8 cellular contexts compared by ENCODE assay signal in genomic region chr11:68840661-68841653, GRCh38. TPM values are rescaled to one million over a fixed set of nuclear protein-coding genes. Genes with fewer than 3 reads are reported as not detected.
A peak's percentile ranks its signal among the peaks of the same experiment; 100 is the strongest.
DNase-seq lines count a peak whose midpoint lies in the region; ATAC-seq, FAIRE-seq and TF ChIP-seq lines count a peak whose summit lies in the region.

No MANE protein-coding gene starts in this region.

- H3K27me3 ChIP-seq in PC-9 (ENCODE audit: insufficient read depth, low read depth), result no peaks in the 10 kb centered on the region
- H3K27me3 ChIP-seq in GM12878 (replicated peaks in 1 of 2; ENCODE audit: control insufficient read depth in 2 of 2, insufficient read depth in 2 of 2, low read length in 1 of 2), result no peaks in the 10 kb centered on the region
- peaks cover 78% of the 10 kb centered on the region for H3K27me3 ChIP-seq in iPS-20b (ENCODE audit: insufficient read depth, low read length)
- H3K27me3 ChIP-seq in smooth muscle cell (ENCODE audit: low read depth), result peaks cover 41% of the 10 kb centered on the region

- peaks cover 35% of the 10 kb centered on the region for H3K4me1 ChIP-seq in PC-9 (replicated peaks; ENCODE audit: insufficient read depth)
- H3K4me1 ChIP-seq in GM12878 (ENCODE audit: control insufficient read depth, insufficient read depth, low read length), result peaks cover 33% of the 10 kb centered on the region
- H3K4me1 ChIP-seq in iPS-20b (ENCODE audit: insufficient read depth, low read length), result peaks cover 7% of the 10 kb centered on the region
- peaks cover 17% of the 10 kb centered on the region for H3K4me1 ChIP-seq in smooth muscle cell (ENCODE audit: low read depth)

- SMC1A ChIA-PET in GM12878 (lab: Charles Lee; ENCODE audit: uncharacterized antibody, unreplicated experiment), result no interaction called here

- POLR2A ChIA-PET in PC-9 (lab: Charles Lee; ENCODE audit: unreplicated experiment), result no interaction called here
- POLR2A ChIA-PET in GM12878 (lab: Charles Lee), result no interaction called here

- BruUV-seq in PC-9 (replicated peaks; lab: Mats Ljungman, UMichigan) (no TSS peak), GM12878 (replicated peaks; lab: Mats Ljungman, UMichigan) (no TSS peak)

- H3K4me3 ChIP-seq in PC-9 (peak overlapping the region; percentile 56), GM12878 (peak overlapping the region; percentile 62), iPS-20b (ENCODE audit: low read length) (peak overlapping the region; percentile 73), smooth muscle cell (peak overlapping the region; percentile 49)

- in situ Hi-C loops in GM12878 (cut with MboI), result no loop called here

- TF ChIP-seq CTCF in PC-9 (conservative IDR thresholded peaks at IDR 0.05) (no peak), GM12878 (IDR thresholded peaks at IDR 0.05 in 2 of 3, conservative IDR thresholded peaks at IDR 0.05 in 1 of 3; ENCODE audit: control insufficient read depth in 2 of 3, extremely low read depth in 1 of 3, insufficient read depth in 1 of 3, low read depth in 3 of 3, low read length in 3 of 3) (no peak), smooth muscle cell (IDR thresholded peaks at IDR 0.05; ENCODE audit: borderline replicate concordance, insufficient read depth, poor library complexity, severe bottlenecking) (no peak)

- H3K9ac ChIP-seq in GM12878 (ENCODE audit: control insufficient read depth, insufficient read depth, low read length) (peak overlapping the region; percentile 71; the same call in 1 of the 2 replicates), iPS-20b (ENCODE audit: low read depth, low read length) (no peak overlapping the region), smooth muscle cell (ENCODE audit: low read depth) (no peak overlapping the region)

- H3K79me2 ChIP-seq in PC-9 (ENCODE audit: low read depth) (peaks cover 22% of the 10 kb centered on the region), GM12878 (ENCODE audit: control insufficient read depth, insufficient read depth, low read length) (peaks cover 10% of the 10 kb centered on the region), smooth muscle cell (ENCODE audit: low read depth) (no peaks in the 10 kb centered on the region)

- ATAC-seq in GM12878, result peak; percentile 32
- ATAC-seq in HG03457 (IDR thresholded peaks at IDR 0.05; ENCODE audit: unreplicated experiment), result no peak

- no peak for TF ChIP-seq RAD21 in GM12878 (IDR thresholded peaks at IDR 0.05; ENCODE audit: insufficient read depth, low read depth, low read length)

- RAD21 ChIA-PET in GM12878 (lab: Charles Lee; ENCODE audit: unreplicated experiment), result no interaction called here

- FAIRE-seq in GM12878 (lab: Jason Lieb, UNC), result no peak

- no peaks in the 10 kb centered on the region for H3K9me2 ChIP-seq in PC-9 (ENCODE audit: insufficient read depth)

- H3K4me2 ChIP-seq in PC-9 (peak overlapping the region; percentile 86), GM12878 (ENCODE audit: control insufficient read depth, insufficient read depth) (peak overlapping the region; percentile 84), smooth muscle cell (peak overlapping the region; percentile 81)

- H3K27ac ChIP-seq in PC-9, result peak overlapping the region; percentile 88
- H3K27ac ChIP-seq in GM12878 (ENCODE audit: control insufficient read depth, insufficient read depth), result peak overlapping the region; percentile 77
- no peak overlapping the region for H3K27ac ChIP-seq in iPS-20b (ENCODE audit: low read length)
- peak overlapping the region; percentile 17 for H3K27ac ChIP-seq in smooth muscle cell (ENCODE audit: low read depth)

- TF ChIP-seq POLR2A in GM12878 (IDR thresholded peaks at IDR 0.05; ENCODE audit: low read depth, low read length), result no peak; the same call in 1 of the 2 replicates

- intact Hi-C loops in PC-9 (cut with micrococcal nuclease; ENCODE audit: unreplicated experiment), result loop anchor here (1.0 to 10.0 kb wide), 3 partner anchors 65 to 244 kb away; no protein-coding TSS in a partner anchor
- intact Hi-C loops in GM12878 (cut with micrococcal nuclease; ENCODE audit: unreplicated experiment), result loop anchor here (2.0 to 10.0 kb wide), 5 partner anchors 62 to 456 kb away; partner anchors contain the start of genes IGHMBP2 and MRPL21

- peak; percentile 69 for DNase-seq in activated CD8-positive, alpha-beta memory T cell treated with anti-CD3 and anti-CD28 coated beads for 24 hours
- DNase-seq in activated CD8-positive, alpha-beta memory T cell treated with anti-CD3 and anti-CD28 coated beads, Interleukin-2, amount 50 U/mL, for 4 hours, result no peak
- DNase-seq in PC-9, result peak; percentile 48 to 62
- no peak for DNase-seq in GM12878 (ENCODE audit: low read depth, low spot score)
- peak; percentile 19 for DNase-seq in smooth muscle cell (lab: John Stamatoyannopoulos, UW; ENCODE audit: unreplicated experiment)
- no peak for DNase-seq in NK-92 (lab: John Stamatoyannopoulos, UW; ENCODE audit: unreplicated experiment)

- peaks cover 36% of the 10 kb centered on the region for H3F3A ChIP-seq in PC-9 (ENCODE audit: insufficient read depth, low read depth)
- peaks cover 5% of the 10 kb centered on the region for H3F3A ChIP-seq in smooth muscle cell (ENCODE audit: low read depth)

- WGBS in GM12878 (ENCODE audit: insufficient coverage, insufficient replicate concordance, low lambda C conversion rate, missing lambda C conversion rate), result 1% methylated on average over 53 of the region's 90 CpGs
- 3% methylated on average over 46 of the region's 90 CpGs for WGBS in smooth muscle cell (ENCODE audit: low lambda C conversion rate)

- no peaks in the 10 kb centered on the region for H4K20me1 ChIP-seq in PC-9 (ENCODE audit: insufficient read depth)
- H4K20me1 ChIP-seq in GM12878 (ENCODE audit: control insufficient read depth, insufficient read depth), result no peaks in the 10 kb centered on the region
- H4K20me1 ChIP-seq in smooth muscle cell (ENCODE audit: low read depth), result no peaks in the 10 kb centered on the region

- H3K9me3 ChIP-seq in PC-9 (ENCODE audit: insufficient read depth, low read depth), result no peaks in the 10 kb centered on the region
- H3K9me3 ChIP-seq in GM12878 (replicated peaks; ENCODE audit: control insufficient read depth, insufficient read depth, low read length), result no peaks in the 10 kb centered on the region
- no peaks in the 10 kb centered on the region; the same call in 1 of the 2 replicates for H3K9me3 ChIP-seq in iPS-20b (ENCODE audit: insufficient read depth, low read depth, low read length)
- no peaks in the 10 kb centered on the region for H3K9me3 ChIP-seq in smooth muscle cell (replicated peaks; ENCODE audit: low read depth)

- H3K36me3 ChIP-seq in PC-9 (ENCODE audit: low read depth) (no peaks in the 10 kb centered on the region), GM12878 (ENCODE audit: control insufficient read depth in 2 of 2, insufficient read depth in 2 of 2, low read length in 1 of 2) (no peaks in the 10 kb centered on the region), iPS-20b (ENCODE audit: insufficient read depth, low read depth, low read length) (no peaks in the 10 kb centered on the region), smooth muscle cell (ENCODE audit: low read depth) (no peaks in the 10 kb centered on the region)

- H2AFZ ChIP-seq in PC-9 (peak overlapping the region; percentile 64), GM12878 (ENCODE audit: control insufficient read depth, low read depth, low read length) (peak overlapping the region; percentile 56), smooth muscle cell (ENCODE audit: low read depth) (peak overlapping the region; percentile 12)

- no peak for TF ChIP-seq EP300 in GM12878 (IDR thresholded peaks at IDR 0.05; ENCODE audit: borderline replicate concordance in 1 of 2, control insufficient read depth in 1 of 2, low read depth in 2 of 2, low read length in 2 of 2)

- CTCF ChIA-PET in PC-9 (lab: Charles Lee) (no interaction called here), GM12878 (lab: Yijun Ruan, JAX) (interaction anchor here (1.1 kb wide), 1 partner anchor 11 kb away, joined by 3 read pairs; no protein-coding TSS in a partner anchor)

TF ChIP-seq in GM12878, 131 proteins besides CTCF, POLR2A, EP300 and RAD21 (continues in another document):
- peak; percentile 25 for TF ChIP-seq RUNX3 (IDR thresholded peaks at IDR 0.05; ENCODE audit: low read length)
- no peak for TF ChIP-seq STAT1 (conservative IDR thresholded peaks at IDR 0.05)
- peak; percentile 80 for TF ChIP-seq NR2F1 (conservative IDR thresholded peaks at IDR 0.05)
- TF ChIP-seq MEF2B (IDR thresholded peaks at IDR 0.05; ENCODE audit: partially characterized antibody, poor library complexity, severe bottlenecking), result peak; percentile 32
- TF ChIP-seq BHLHE40 (IDR thresholded peaks at IDR 0.05; ENCODE audit: borderline replicate concordance in 1 of 2, low read depth in 2 of 2, low read length in 1 of 2), result peak in 1 of 2 experiments; percentile 75; a peak in 2 of 4 replicates
- TF ChIP-seq HDGF (IDR thresholded peaks at IDR 0.05), result no peak
- TF ChIP-seq MYC (IDR thresholded peaks at IDR 0.05; ENCODE audit: insufficient read depth, insufficient read length, insufficient replicate concordance, low read length, severe bottlenecking), result peak; percentile 36
- TF ChIP-seq IKZF1 (conservative IDR thresholded peaks at IDR 0.05), result peak; percentile 57

RNA-seq across cellular contexts. Expression of gene CPT1A, which starts 0.8 kb away (rescaled TPM):
- total RNA-seq in PC-9 (2021), result 29.7 and 36.3 TPM in 2 replicates
- total RNA-seq in GM12878 (2013; cell fraction: nucleolus; rRNA removed), result 11.0 and 15.9 TPM in 2 replicates
- 6.6 and 7.6 TPM in 2 replicates for total RNA-seq in GM12878 (2014; rRNA removed)
- total RNA-seq in GM12878 (2014; rRNA removed; fragmentation: Illumina TruSeq; extraction: Trizol), result 7.0 and 7.5 TPM in 2 replicates
- total RNA-seq in GM12878 (2021), result 17.5 and 17.8 TPM in 2 replicates
- polyA plus RNA-seq in GM12878 (2011; ENCODE audit: low read depth), result 6.4 TPM
- polyA plus RNA-seq in GM12878 (2011; rRNA removed), result 2.5 and 4.5 TPM in 2 replicates
- 3.3 and 4.3 TPM in 2 replicates for polyA plus RNA-seq in GM12878 (2011; cell fraction: cytosol; rRNA removed)
- 5.9 and 8.1 TPM in 2 replicates for polyA plus RNA-seq in GM12878 (2011; cell fraction: nucleus; rRNA removed)
- 4.9 and 7.9 TPM in 2 replicates for polyA plus RNA-seq in GM12878 (2012)
- polyA plus RNA-seq in GM12878 (2014; fragmentation: Illumina TruSeq; extraction: Trizol), result 7.4 and 10.9 TPM in 2 replicates
- 1 to 10 TPM; 1.1 to 2.1 TPM for polyA plus RNA-seq in GM12878 (2014; fragmentation: Nextera tagmentation; extraction: Ambion mirVana)
- polyA plus RNA-seq in GM12878 (2014; rRNA removed), result 7.9 and 9.6 TPM in 2 replicates
- 1 to 10 TPM; 4.9 to 5.4 TPM for polyA plus RNA-seq in GM12878 (2016; fragmentation: Nextera tagmentation; extraction: Ambion mirVana)
- polyA minus RNA-seq in GM12878 (2011; rRNA and poly(A)+ RNA removed), result 7.9 and 11.6 TPM in 2 replicates
- polyA minus RNA-seq in GM12878 (2011; cell fraction: cytosol; rRNA and poly(A)+ RNA removed), result 4.8 and 6.0 TPM in 2 replicates
- 2.4 and 5.0 TPM in 2 replicates for polyA minus RNA-seq in GM12878 (2011; cell fraction: nucleus; rRNA and poly(A)+ RNA removed)
- 1.7 and 1.9 TPM in 2 replicates for total RNA-seq in smooth muscle cell
- polyA plus RNA-seq in smooth muscle cell, result 0.24 and 0.98 TPM in 2 replicates

Comparison
In these comparisons a context has a peak if more than half of its experiments do, and no peak if none do; other contexts are left out.
1. DNase-seq: peak in activated CD8-positive, alpha-beta memory T cell treated with anti-CD3 and anti-CD28 coated beads for 24 hours (single experiment), PC-9 (2 of 2) and smooth muscle cell (single experiment); none in activated CD8-positive, alpha-beta memory T cell treated with anti-CD3 and anti-CD28 coated beads, Interleukin-2, amount 50 U/mL, for 4 hours (single experiment), GM12878 (single experiment) and NK-92 (single experiment).
2. H2AFZ ChIP-seq: peak in every context shown above with its lines; median percentile 64 in PC-9; 56 in GM12878; 12 in smooth muscle cell.
3. Peak in every context shown above with its lines, with median percentiles within 50 percentile points of each other: H3K4me2 ChIP-seq and H3K4me3 ChIP-seq.